ENCODE assay signal across 21 cellular contexts in genomic region chr7:2707481-2707880, GRCh38. TPM values are rescaled to one million over a fixed set of nuclear protein-coding genes. Genes with fewer than 3 reads are reported as not detected.
"Had no signal": no experiment of that assay in that cellular context is flagged by ENCODE, and none has a peak within 500 bp of the region (broad histone marks: within the 10 kb centered on the region; RNA-seq: fewer than 3 reads in every experiment).

No MANE protein-coding gene starts in this region.

- H3K27ac Mint-ChIP-seq: activated CD4-positive, alpha-beta memory T cell treated with anti-CD3 and anti-CD28 coated beads, Interleukin-2, amount 10 ng/mL, durations not matched to agents 7 days and 5 days; activated naive CD8-positive, alpha-beta T cell treated with anti-CD3 and anti-CD28 coated beads, Interleukin-2, amount 50 U/mL, for 24 hours; activated T-cell treated with anti-CD3 and anti-CD28 coated beads, Interleukin-2, amount 50 U/mL, for 72 hours; T-helper 17 cell had no signal

- DNase-seq: activated CD4-positive, alpha-beta memory T cell treated with anti-CD3 and anti-CD28 coated beads, Interleukin-2, amount 10 ng/mL, durations not matched to agents 7 days and 5 days; activated CD4-positive, alpha-beta T cell treated with anti-CD3 and anti-CD28 coated beads for 48 hours; activated CD4-positive, CD25-positive, alpha-beta regulatory T cell; activated effector memory CD4-positive, alpha-beta T cell treated with Interleukin-2 at 50 U/mL for 16 hours; activated naive CD4-positive, alpha-beta T cell treated with anti-CD3 and anti-CD28 coated beads, Interleukin-2, amount 50 U/mL, for 16 hours; activated naive CD8-positive, alpha-beta T cell treated with anti-CD3 and anti-CD28 coated beads, Interleukin-2, amount 50 U/mL, for 24 hours; activated T-cell treated with anti-CD3 and anti-CD28 coated beads, Interleukin-2, amount 50 U/mL, for 72 hours; aorta; effector CD8-positive, alpha-beta T cell; foreskin melanocyte; kidney glomerular epithelial cell; naive thymus-derived CD4-positive, alpha-beta T cell; spleen; stimulated activated CD4-positive, alpha-beta T cell treated with anti-CD3 and anti-CD28 coated beads, Interleukin-4, amount 100 ng/mL, for 1 hour; stimulated activated naive CD4-positive, alpha-beta T cell treated with Interleukin-2 at 50 U/mL for 16 hours; T-helper 17 cell; upper lobe of left lung had no signal

- H3K27me3 Mint-ChIP-seq: brain, T-helper 17 cell had no signal

- H3K4me3 Mint-ChIP-seq: activated CD4-positive, alpha-beta memory T cell treated with anti-CD3 and anti-CD28 coated beads, Interleukin-2, amount 10 ng/mL, durations not matched to agents 7 days and 5 days; activated naive CD8-positive, alpha-beta T cell treated with anti-CD3 and anti-CD28 coated beads, Interleukin-2, amount 50 U/mL, for 24 hours; activated T-cell treated with anti-CD3 and anti-CD28 coated beads, Interleukin-2, amount 50 U/mL, for 72 hours; brain; naive thymus-derived CD4-positive, alpha-beta T cell; T-helper 17 cell had no signal

- H3K9me3 Mint-ChIP-seq: activated CD4-positive, alpha-beta memory T cell treated with anti-CD3 and anti-CD28 coated beads, Interleukin-2, amount 10 ng/mL, durations not matched to agents 7 days and 5 days; activated naive CD8-positive, alpha-beta T cell treated with anti-CD3 and anti-CD28 coated beads, Interleukin-2, amount 50 U/mL, for 24 hours; activated T-cell treated with anti-CD3 and anti-CD28 coated beads, Interleukin-2, amount 50 U/mL, for 72 hours had no signal

- H3K36me3 Mint-ChIP-seq: naive thymus-derived CD4-positive, alpha-beta T cell had no signal

- ATAC-seq: activated naive CD8-positive, alpha-beta T cell treated with anti-CD3 and anti-CD28 coated beads, Interleukin-2, amount 50 U/mL, for 24 hours; activated T-cell treated with anti-CD3 and anti-CD28 coated beads, Interleukin-2, amount 50 U/mL, for 72 hours; esophagus mucosa; left lung; naive thymus-derived CD4-positive, alpha-beta T cell; T-helper 17 cell had no signal

RNA-seq across cellular contexts. Expression of gene AMZ1, which starts 19.5 kb away (rescaled TPM):
- total RNA-seq: endothelial cell of umbilical vein had no signal
